Comparison of ENCODE assay signal across 8 cellular contexts in the genomic region with DNA sequence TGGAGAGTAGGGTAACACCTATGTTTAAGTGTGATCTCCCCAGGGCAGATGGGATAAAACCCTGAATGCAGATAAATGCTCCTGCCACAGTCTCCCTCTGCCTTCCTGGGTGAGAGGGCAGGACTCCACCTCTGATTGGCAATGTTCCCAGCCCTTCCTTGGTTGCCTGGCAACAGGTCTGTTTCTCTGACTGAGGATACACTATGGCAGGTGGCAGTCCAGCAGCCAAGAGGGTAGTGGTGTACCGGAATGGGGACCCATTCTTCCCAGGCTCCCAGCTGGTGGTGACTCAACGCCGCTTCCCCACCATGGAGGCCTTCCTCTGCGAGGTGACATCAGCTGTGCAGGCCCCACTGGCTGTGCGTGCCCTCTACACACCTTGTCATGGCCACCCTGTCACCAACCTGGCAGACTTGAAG. TPM values are rescaled to one million over a fixed set of nuclear protein-coding genes. Genes with fewer than 3 reads are reported as not detected.
DNase-seq lines count a peak whose midpoint lies in the region; ATAC-seq lines count a peak whose summit lies in the region.
"Had no signal": no experiment of that assay in that cellular context is flagged by ENCODE, and none has a peak within 500 bp of the region (broad histone marks: within the 10 kb centered on the region; RNA-seq: fewer than 3 reads in every experiment).

TSS of gene DCDC2B (plus strand) at position 199 of the 419 bp plus-strand sequence. CDS start at position 204, 5 bp downstream.

- H3K27ac Mint-ChIP-seq in effector memory CD8-positive, alpha-beta T cell = peak within 1 kb of the TSS; percentile 60 to 83
- peak within 1 kb of the TSS; percentile 52 for H3K27ac Mint-ChIP-seq in stimulated activated memory B cell treated with anti-CD40 and anti-IgM and Interleukin-4, amounts not matched to agents 10 μg/mL and 1 μg/mL and 100 μg/mL, for 72 hours
- H3K27ac Mint-ChIP-seq in naive thymus-derived CD8-positive, alpha-beta T cell = peak within 1 kb of the TSS in 5 of 10 donors; percentile 44 to 72 (median 50)

- peaks cover 13 to 17% of the 10 kb centered on the region in 2 donors for H3K4me1 Mint-ChIP-seq in effector memory CD8-positive, alpha-beta T cell (ENCODE audit: low read depth in 2 of 2)
- peaks cover 59% of the 10 kb centered on the region for H3K4me1 Mint-ChIP-seq in stimulated activated memory B cell treated with anti-CD40 and anti-IgM and Interleukin-4, amounts not matched to agents 10 μg/mL and 1 μg/mL and 100 μg/mL, for 72 hours
- peaks cover 6 to 22% (median 12%) of the 10 kb centered on the region in 4 donors for H3K4me1 Mint-ChIP-seq in naive thymus-derived CD8-positive, alpha-beta T cell

- POLR2A ChIA-PET in naive thymus-derived CD8-positive, alpha-beta T cell (lab: Charles Lee) = interaction anchor here (1.4 kb wide), 1 partner anchor 11 kb away, joined by 4 read pairs; no protein-coding TSS in a partner anchor

- H3K27me3 Mint-ChIP-seq in effector memory CD8-positive, alpha-beta T cell = no peaks in the 10 kb centered on the region
- no peaks in the 10 kb centered on the region for H3K27me3 Mint-ChIP-seq in stimulated activated memory B cell treated with anti-CD40 and anti-IgM and Interleukin-4, amounts not matched to agents 10 μg/mL and 1 μg/mL and 100 μg/mL, for 72 hours
- H3K27me3 Mint-ChIP-seq in naive thymus-derived CD8-positive, alpha-beta T cell = no peaks in the 10 kb centered on the region

- H3K9me3 Mint-ChIP-seq in effector memory CD8-positive, alpha-beta T cell = no peaks in the 10 kb centered on the region
- no peaks in the 10 kb centered on the region for H3K9me3 Mint-ChIP-seq in stimulated activated memory B cell treated with anti-CD40 and anti-IgM and Interleukin-4, amounts not matched to agents 10 μg/mL and 1 μg/mL and 100 μg/mL, for 72 hours
- H3K9me3 Mint-ChIP-seq in naive thymus-derived CD8-positive, alpha-beta T cell = no peaks in the 10 kb centered on the region

- peaks cover 3% of the 10 kb centered on the region for H3K36me3 Mint-ChIP-seq in effector memory CD8-positive, alpha-beta T cell (ENCODE audit: insufficient read depth)
- H3K36me3 Mint-ChIP-seq in stimulated activated memory B cell treated with anti-CD40 and anti-IgM and Interleukin-4, amounts not matched to agents 10 μg/mL and 1 μg/mL and 100 μg/mL, for 72 hours = peaks cover 5% of the 10 kb centered on the region
- H3K36me3 Mint-ChIP-seq in naive thymus-derived CD8-positive, alpha-beta T cell = no peaks in the 10 kb centered on the region

- no peak for ATAC-seq in effector memory CD8-positive, alpha-beta T cell (replicated peaks)
- ATAC-seq in stimulated activated memory B cell treated with anti-CD40 and anti-IgM and Interleukin-4, amounts not matched to agents 10 μg/mL and 1 μg/mL and 100 μg/mL, for 72 hours = no peak
- no peak for ATAC-seq in naive thymus-derived CD8-positive, alpha-beta T cell

- peak; percentile 31 for DNase-seq in HS-27A (ENCODE audit: low read depth)
- DNase-seq in NCI-H510A (lab: John Stamatoyannopoulos, UW) = peak; percentile 59
- no peak for DNase-seq in effector memory CD8-positive, alpha-beta T cell
- DNase-seq in naive thymus-derived CD8-positive, alpha-beta T cell = no peak
- DNase-seq in effector CD4-positive, alpha-beta T cell = no peak
- DNase-seq in NK-92 (lab: John Stamatoyannopoulos, UW; ENCODE audit: unreplicated experiment) = no peak
- DNase-seq: glutamatergic neuron had no signal

- no peak within 1 kb of the TSS for H3K4me3 Mint-ChIP-seq in effector memory CD8-positive, alpha-beta T cell
- H3K4me3 Mint-ChIP-seq in stimulated activated memory B cell treated with anti-CD40 and anti-IgM and Interleukin-4, amounts not matched to agents 10 μg/mL and 1 μg/mL and 100 μg/mL, for 72 hours = no peak within 1 kb of the TSS
- H3K4me3 Mint-ChIP-seq in naive thymus-derived CD8-positive, alpha-beta T cell = no peak within 1 kb of the TSS

RNA-seq across cellular contexts. Expression of gene DCDC2B, which starts in this region (rescaled TPM):
- under 1 TPM in 1 of 2 experiments, not detected in 1; 0.22 TPM for total RNA-seq in naive thymus-derived CD8-positive, alpha-beta T cell
- polyA plus RNA-seq in naive thymus-derived CD8-positive, alpha-beta T cell = under 1 TPM in 1 of 3 donors, not detected in 2; 0.08 TPM

Comparison
In these comparisons a context has a peak if more than half of its experiments do, and no peak if none do; other contexts are left out.
1. DNase-seq: peak in HS-27A (single experiment) and NCI-H510A (single experiment); none in effector memory CD8-positive, alpha-beta T cell (0 of 3), naive thymus-derived CD8-positive, alpha-beta T cell (0 of 10), effector CD4-positive, alpha-beta T cell (single experiment) and NK-92 (single experiment).